ENCODE assay signal across 14 cellular contexts in the genomic region with DNA sequence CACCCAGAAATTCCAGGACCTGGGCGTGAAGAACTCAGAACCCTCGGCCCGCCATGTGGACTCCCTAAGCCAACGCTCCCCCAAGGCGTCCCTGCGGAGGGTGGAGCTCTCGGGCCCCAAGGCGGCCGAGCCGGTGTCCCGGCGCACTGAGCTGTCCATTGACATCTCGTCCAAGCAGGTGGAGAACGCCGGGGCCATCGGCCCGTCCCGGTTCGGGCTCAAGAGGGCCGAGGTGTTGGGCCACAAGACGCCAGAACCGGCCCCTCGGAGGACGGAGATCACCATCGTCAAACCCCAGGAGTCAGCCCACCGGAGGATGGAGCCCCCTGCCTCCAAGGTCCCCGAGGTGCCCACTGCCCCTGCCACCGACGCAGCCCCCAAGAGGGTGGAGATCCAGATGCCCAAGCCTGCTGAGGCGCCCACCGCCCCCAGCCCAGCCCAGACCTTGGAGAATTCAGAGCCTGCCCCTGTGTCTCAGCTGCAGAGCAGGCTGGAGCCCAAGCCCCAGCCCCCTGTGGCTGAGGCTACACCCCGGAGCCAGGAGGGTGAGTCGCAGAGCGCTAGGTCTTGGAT.
DNase-seq lines count a peak whose midpoint lies in the region; ATAC-seq, FAIRE-seq and TF ChIP-seq lines count a peak whose summit lies in the region.
"Had no signal": no experiment of that assay in that cellular context is flagged by ENCODE, and none has a peak within 500 bp of the region (broad histone marks: within the 10 kb centered on the region; RNA-seq: fewer than 3 reads in every experiment).

No MANE protein-coding gene starts in this region.

- no peaks in the 10 kb centered on the region for H3K27me3 ChIP-seq in HepG2 (ENCODE audit: control insufficient read depth in 1 of 2, insufficient read depth in 2 of 2, low read length in 2 of 2)
- H3K27me3 ChIP-seq in right lobe of liver = no peaks in the 10 kb centered on the region
- no peaks in the 10 kb centered on the region for H3K27me3 ChIP-seq in MM.1S (replicated peaks; ENCODE audit: insufficient read depth, low read length)
- H3K27me3 ChIP-seq: BE2C, thyroid gland had no signal

- no peak overlapping the region for H3K4me2 ChIP-seq in HepG2 (ENCODE audit: low read depth, low read length)
- no peak overlapping the region for H3K4me2 ChIP-seq in MM.1S (ENCODE audit: low read depth, low read length)

- TF ChIP-seq EP300 in HepG2 (IDR thresholded peaks at IDR 0.05; ENCODE audit: low read depth in 2 of 2, low read length in 2 of 2) = no peak
- no peak for TF ChIP-seq EP300 in HepG2 (CRISPR knock-in tag; IDR thresholded peaks at IDR 0.05; ENCODE audit: borderline replicate concordance)

- no peak overlapping the region for H3K27ac ChIP-seq in HepG2 (ENCODE audit: extremely low read length, insufficient read depth, low read length)
- no peak overlapping the region for H3K27ac ChIP-seq in right lobe of liver
- H3K27ac ChIP-seq in MM.1S (ENCODE audit: low read length) = no peak overlapping the region

- CTCF ChIA-PET in HepG2 (lab: Yijun Ruan, JAX; ENCODE audit: low intra/inter-chr PET ratio, low total read pairs) = no interaction called here
- CTCF ChIA-PET in activated CD8-positive, alpha-beta T cell treated with anti-CD3 and anti-CD28 coated beads for 36 hours (lab: Charles Lee) = interaction anchor here (2.6 to 5.1 kb wide), 5 partner anchors 27 to 93 kb away, joined by 22 to 92 read pairs (median 32); no protein-coding TSS in a partner anchor

- no peak for TF ChIP-seq RAD21 in HepG2 (CRISPR knock-in tag; IDR thresholded peaks at IDR 0.05)

- POLR2A ChIA-PET in HepG2 (lab: Yijun Ruan, JAX) = interaction anchor here (1.9 kb wide), 1 partner anchor 49 kb away, joined by 4 read pairs; no protein-coding TSS in a partner anchor
- POLR2A ChIA-PET in activated CD8-positive, alpha-beta T cell treated with anti-CD3 and anti-CD28 coated beads for 36 hours (lab: Charles Lee) = interaction anchor here (0.6 to 3.3 kb wide), 7 partner anchors 12 to 74 kb away, joined by 3 to 20 read pairs (median 3); no protein-coding TSS in a partner anchor

- H3K4me3 Mint-ChIP-seq in activated CD8-positive, alpha-beta T cell treated with anti-CD3 and anti-CD28 coated beads for 36 hours = no peak overlapping the region
- H3K4me3 Mint-ChIP-seq in naive B cell = peak overlapping the region in 6 of 8 donors; percentile 51 to 94 (median 72)

- H2AFZ ChIP-seq in HepG2 (ENCODE audit: low read length) = no peak overlapping the region
- H2AFZ ChIP-seq in MM.1S (ENCODE audit: low read length) = no peak overlapping the region

- no peaks in the 10 kb centered on the region for H3K27me3 Mint-ChIP-seq in activated CD8-positive, alpha-beta T cell treated with anti-CD3 and anti-CD28 coated beads for 36 hours
- no peaks in the 10 kb centered on the region for H3K27me3 Mint-ChIP-seq in naive B cell

- peaks cover 90% of the 10 kb centered on the region for H3K4me1 Mint-ChIP-seq in activated CD8-positive, alpha-beta T cell treated with anti-CD3 and anti-CD28 coated beads for 36 hours (ENCODE audit: low read depth)
- H3K4me1 Mint-ChIP-seq in naive B cell = peaks cover 71 to 87% (median 81%) of the 10 kb centered on the region in 3 donors

- H3K79me2 ChIP-seq in HepG2 (ENCODE audit: insufficient read depth, low read length) (peaks cover 76% of the 10 kb centered on the region), MM.1S (ENCODE audit: low read length) (peaks cover 95% of the 10 kb centered on the region)

- ATAC-seq in HepG2 (no peak), right lobe of liver (no peak), naive B cell (ENCODE audit: low read depth in 2 of 2) (no peak), GM21390 (IDR thresholded peaks at IDR 0.05; ENCODE audit: unreplicated experiment) (no peak)
- no peak for ATAC-seq in activated CD8-positive, alpha-beta T cell treated with anti-CD3 and anti-CD28 coated beads for 36 hours

- 97% methylated on average over 34 of the region's 34 CpGs for WGBS in HepG2 (ENCODE audit: low lambda C conversion rate)
- WGBS in right lobe of liver (ENCODE audit: insufficient coverage, low coverage, low lambda C conversion rate, missing lambda C conversion rate) = 95% methylated on average over 7 of the region's 34 CpGs

- no peak overlapping the region for H3K4me3 ChIP-seq in HepG2 (replicated peaks in 1 of 3; ENCODE audit: insufficient read depth in 1 of 3, low read depth in 2 of 3, low read length in 3 of 3)
- no peak overlapping the region for H3K4me3 ChIP-seq in right lobe of liver
- no peak overlapping the region for H3K4me3 ChIP-seq in MM.1S (ENCODE audit: low read length)
- H3K4me3 ChIP-seq: lung, thyroid gland had no signal

- TF ChIP-seq CTCF in HepG2 (CRISPR knock-in tag; IDR thresholded peaks at IDR 0.05) = no peak
- TF ChIP-seq CTCF in right lobe of liver (IDR thresholded peaks at IDR 0.05) = no peak
- no peak for TF ChIP-seq CTCF in activated CD8-positive, alpha-beta T cell treated with anti-CD3 and anti-CD28 coated beads for 36 hours (IDR thresholded peaks at IDR 0.05)
- no peak for TF ChIP-seq CTCF in GM10266 (IDR thresholded peaks at IDR 0.05; ENCODE audit: control insufficient read depth, insufficient read depth, low read depth, missing control alignments)
- TF ChIP-seq CTCF in MM.1S (IDR thresholded peaks at IDR 0.05; ENCODE audit: low read length) = no peak

- intact Hi-C loops in HepG2 (cut with micrococcal nuclease; ENCODE audit: unreplicated experiment) (no loop called here), right lobe of liver (cut with DNase I) (no loop called here)
- intact Hi-C loops in activated CD8-positive, alpha-beta T cell treated with anti-CD3 and anti-CD28 coated beads for 36 hours (cut with micrococcal nuclease) = loop anchor here (5.0 kb wide), 1 partner anchor 50 kb away; no protein-coding TSS in a partner anchor

- peaks cover 56% of the 10 kb centered on the region for H4K20me1 ChIP-seq in HepG2 (ENCODE audit: insufficient read depth, low read length)
- no peaks in the 10 kb centered on the region; the same call in 1 of the 2 replicates for H4K20me1 ChIP-seq in MM.1S (ENCODE audit: insufficient read depth, low read length)

- H3F3A ChIP-seq in MM.1S (ENCODE audit: insufficient read depth, low read length) = no peaks in the 10 kb centered on the region

- H3K36me3 Mint-ChIP-seq in activated CD8-positive, alpha-beta T cell treated with anti-CD3 and anti-CD28 coated beads for 36 hours (ENCODE audit: low read depth) = peaks cover 34% of the 10 kb centered on the region
- peaks cover 0 to 5% of the 10 kb centered on the region in 2 donors for H3K36me3 Mint-ChIP-seq in naive B cell

- TSS peak; percentile 44 for BruUV-seq in HepG2 (replicated peaks; lab: Mats Ljungman, UMichigan)

- peaks cover 43 to 71% of the 10 kb centered on the region in 2 experiments; a peak in 4 of 5 replicates for H3K36me3 ChIP-seq in HepG2 (replicated peaks in 1 of 2; ENCODE audit: control insufficient read depth in 1 of 2, insufficient read depth in 2 of 2, low read length in 2 of 2)
- peaks cover 0 to 7% (median 2%) of the 10 kb centered on the region in 4 donors for H3K36me3 ChIP-seq in right lobe of liver
- H3K36me3 ChIP-seq in MM.1S (replicated peaks; ENCODE audit: insufficient read depth, low read length) = no peaks in the 10 kb centered on the region

- H3K4me1 ChIP-seq in HepG2 (ENCODE audit: insufficient read depth, low read length) = peaks cover 33% of the 10 kb centered on the region
- peaks cover 0 to 8% (median 0%) of the 10 kb centered on the region in 4 donors for H3K4me1 ChIP-seq in right lobe of liver
- H3K4me1 ChIP-seq in MM.1S (ENCODE audit: low read length) = no peaks in the 10 kb centered on the region

- H3K9me3 ChIP-seq in HepG2 (ENCODE audit: low read length) (no peaks in the 10 kb centered on the region), right lobe of liver (no peaks in the 10 kb centered on the region), MM.1S (replicated peaks; ENCODE audit: insufficient read depth, low read length) (no peaks in the 10 kb centered on the region)
- H3K9me3 ChIP-seq: BE2C, thyroid gland had no signal

- H3K9me3 Mint-ChIP-seq in activated CD8-positive, alpha-beta T cell treated with anti-CD3 and anti-CD28 coated beads for 36 hours = no peaks in the 10 kb centered on the region
- peaks cover 0 to 3% (median 0%) of the 10 kb centered on the region in 7 donors for H3K9me3 Mint-ChIP-seq in naive B cell

- TF ChIP-seq POLR2A in HepG2 (IDR thresholded peaks at IDR 0.05; ENCODE audit: insufficient read depth in 1 of 2, low read depth in 2 of 2, low read length in 2 of 2) (no peak), right lobe of liver (IDR thresholded peaks at IDR 0.05) (no peak)

- H3K27ac Mint-ChIP-seq in activated CD8-positive, alpha-beta T cell treated with anti-CD3 and anti-CD28 coated beads for 36 hours = peak overlapping the region; percentile 56
- peak overlapping the region in 4 of 6 donors; percentile 34 to 98 (median 84) for H3K27ac Mint-ChIP-seq in naive B cell

- in situ Hi-C loops in HepG2 (cut with HindIII; ENCODE audit: extremely low pct_ligation_motif_present, low pct_unique_long_range_greater_than_20kb) = no loop called here

- H3K9ac ChIP-seq in HepG2 (ENCODE audit: insufficient read depth, low read depth, low read length) (no peak overlapping the region), MM.1S (ENCODE audit: low read length) (no peak overlapping the region)

- no peak for DNase-seq in HepG2 (ENCODE audit: low spot score)
- no peak for DNase-seq in right lobe of liver
- no peak for DNase-seq in activated CD8-positive, alpha-beta T cell treated with anti-CD3 and anti-CD28 coated beads for 36 hours
- DNase-seq in naive B cell = no peak
- DNase-seq in GM10266 (ENCODE audit: extremely low spot score) = no peak
- DNase-seq in hepatic stellate cell (ENCODE audit: low spot score) = no peak
- no peak for DNase-seq in MM.1S
- DNase-seq: BE2C, MV-4-11, NCI-H2171 treated with DMSO at 0.1 percent for 48 hours, thyroid gland had no signal

- FAIRE-seq in HepG2 (lab: Jason Lieb, UNC) = no peak
- FAIRE-seq: GM12891 had no signal

- H3K9me2 ChIP-seq in MM.1S (replicated peaks; ENCODE audit: insufficient read depth, low read length) = no peaks in the 10 kb centered on the region

TF ChIP-seq in HepG2, 621 proteins besides CTCF, POLR2A, EP300 and RAD21 (continues in another document):
- TF ChIP-seq BRCA1 (CRISPR knock-in tag; IDR thresholded peaks at IDR 0.05) (no peak), RBM39 (IDR thresholded peaks at IDR 0.05; ENCODE audit: low read depth, low read length, poor library complexity, severe bottlenecking) (peak; percentile 36), AGO2 (optimal IDR thresholded peaks at IDR 0.05; ENCODE audit: low read depth, low read length) (peak; percentile 74), RBM22 (optimal IDR thresholded peaks at IDR 0.05; ENCODE audit: low read length) (peak; percentile 26)
- TF ChIP-seq, protein P1, sequence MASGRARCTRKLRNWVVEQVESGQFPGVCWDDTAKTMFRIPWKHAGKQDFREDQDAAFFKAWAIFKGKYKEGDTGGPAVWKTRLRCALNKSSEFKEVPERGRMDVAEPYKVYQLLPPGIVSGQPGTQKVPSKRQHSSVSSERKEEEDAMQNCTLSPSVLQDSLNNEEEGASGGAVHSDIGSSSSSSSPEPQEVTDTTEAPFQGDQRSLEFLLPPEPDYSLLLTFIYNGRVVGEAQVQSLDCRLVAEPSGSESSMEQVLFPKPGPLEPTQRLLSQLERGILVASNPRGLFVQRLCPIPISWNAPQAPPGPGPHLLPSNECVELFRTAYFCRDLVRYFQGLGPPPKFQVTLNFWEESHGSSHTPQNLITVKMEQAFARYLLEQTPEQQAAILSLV (CRISPR knock-in tag; IDR thresholded peaks at IDR 0.05; ENCODE audit: borderline replicate concordance) = 0 out of 2 replicates have a peak, but pooled peaks have one; percentile 15
